In the genomic region with DNA sequence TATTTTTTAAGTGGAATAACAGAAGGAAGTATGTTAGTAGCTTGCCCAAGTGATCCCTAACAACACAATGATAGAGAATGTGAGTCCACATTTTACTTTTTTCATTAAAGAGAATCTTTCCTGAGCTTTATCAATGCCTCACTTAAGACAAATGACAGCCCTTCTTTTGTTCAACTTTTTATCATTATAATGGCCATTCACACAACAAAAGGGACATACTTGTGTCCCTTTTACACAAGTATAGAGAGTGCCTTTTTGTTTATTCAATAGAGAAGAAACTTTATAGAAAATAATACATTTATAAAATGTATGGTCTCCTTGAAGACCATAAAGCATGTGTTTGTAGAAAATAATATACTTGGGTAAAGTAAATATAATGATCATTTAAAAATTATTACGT, we compare ENCODE assay signal across 27 cellular contexts.
"Had no signal": no experiment of that assay in that cellular context is flagged by ENCODE, and none has a peak within 500 bp of the region (broad histone marks: within the 10 kb centered on the region; RNA-seq: fewer than 3 reads in every experiment).

No MANE protein-coding gene starts in this region.

- ATAC-seq: effector memory CD8-positive, alpha-beta T cell; esophagus mucosa; gastrocnemius medialis; heart right ventricle; left colon; left lobe of liver; left ventricle myocardium superior; lower lobe of right lung; mucosa of descending colon had no signal

- H3K36me3 ChIP-seq: colonic mucosa, gastrocnemius medialis, lower lobe of right lung had no signal

- H3K27ac ChIP-seq: colonic mucosa, dorsolateral prefrontal cortex, epithelial cell of prostate, esophagus squamous epithelium, gastrocnemius medialis, heart right ventricle, lower lobe of right lung had no signal

- H3K9me3 ChIP-seq: colonic mucosa, esophagus squamous epithelium, gastrocnemius medialis, heart right ventricle, lower lobe of right lung had no signal

- H3K4me1 ChIP-seq: colonic mucosa, gastrocnemius medialis, lower lobe of right lung had no signal

- DNase-seq: colonic mucosa; dermis blood vessel endothelial cell; dorsolateral prefrontal cortex; effector CD4-positive, alpha-beta T cell; effector memory CD8-positive, alpha-beta T cell; endodermal cell; erythroblast; esophagus squamous epithelium; foreskin fibroblast; gastrocnemius medialis; glutamatergic neuron; head of caudate nucleus; heart right ventricle; hippocampal formation; immature natural killer cell; islet precursor cell; kidney; kidney glomerular epithelial cell; left colon; left ventricle myocardium superior; lower lobe of right lung; mesenchymal stem cell; mucosa of descending colon; naive B cell had no signal

- H3K27me3 ChIP-seq: colonic mucosa, dorsolateral prefrontal cortex, esophagus squamous epithelium, gastrocnemius medialis, heart right ventricle had no signal

- H3K4me3 ChIP-seq: colonic mucosa, dorsolateral prefrontal cortex, esophagus squamous epithelium, gastrocnemius medialis, heart right ventricle, lower lobe of right lung, mucosa of descending colon had no signal
